Comparison of ENCODE assay signal across 15 cellular contexts in the genomic region with DNA sequence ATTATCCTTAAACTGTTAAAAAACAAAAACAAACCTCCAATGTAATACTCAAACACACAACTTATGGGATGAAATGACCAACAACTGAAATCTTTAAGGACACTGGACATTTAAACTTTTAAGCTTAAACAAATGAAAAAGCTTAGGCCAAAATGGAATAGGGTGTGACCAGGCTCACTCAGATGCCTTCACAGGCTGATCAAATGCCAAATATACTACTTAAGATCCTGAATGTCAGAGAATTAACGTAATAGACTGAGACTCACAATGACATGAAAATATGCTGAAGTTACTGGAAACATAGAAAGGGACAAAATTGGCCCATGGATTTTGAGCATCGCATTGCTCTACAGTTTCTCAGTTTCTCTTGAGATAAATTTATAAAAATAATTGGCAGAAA.
DNase-seq lines count a peak whose midpoint lies in the region; ATAC-seq, FAIRE-seq and TF ChIP-seq lines count a peak whose summit lies in the region.
"Had no signal": no experiment of that assay in that cellular context is flagged by ENCODE, and none has a peak within 500 bp of the region (broad histone marks: within the 10 kb centered on the region; RNA-seq: fewer than 3 reads in every experiment).

No MANE protein-coding gene starts in this region.

- TF ChIP-seq CTCF in K562 (IDR thresholded peaks at IDR 0.05 in 2 of 3, conservative IDR thresholded peaks at IDR 0.05 in 1 of 3; ENCODE audit: insufficient read depth in 2 of 3, low read depth in 1 of 3, low read length in 3 of 3) (no peak), keratinocyte (optimal IDR thresholded peaks at IDR 0.05 in 1 of 3, IDR thresholded peaks at IDR 0.05 in 1 of 3, conservative IDR thresholded peaks at IDR 0.05 in 1 of 3; ENCODE audit: extremely low read depth in 1 of 3, insufficient read depth in 2 of 3, low read length in 3 of 3) (no peak), upper lobe of left lung (IDR thresholded peaks at IDR 0.05) (no peak), testis (IDR thresholded peaks at IDR 0.05) (no peak)

- BruUV-seq in K562 (replicated peaks; lab: Mats Ljungman, UMichigan), result no TSS peak

- H3K36me3 ChIP-seq in K562 (ENCODE audit: control insufficient read depth, insufficient read depth, low read length) (no peaks in the 10 kb centered on the region), keratinocyte (ENCODE audit: control insufficient read depth in 2 of 2, extremely low read depth in 1 of 2, insufficient read depth in 2 of 2, low read length in 2 of 2) (peaks cover 0 to 16% of the 10 kb centered on the region in 2 experiments), upper lobe of left lung (no peaks in the 10 kb centered on the region), testis (ENCODE audit: low read depth, missing control alignments) (no peaks in the 10 kb centered on the region), aorta (ENCODE audit: control insufficient read depth in 1 of 2, insufficient read depth in 2 of 2, low read length in 1 of 2) (no peaks in the 10 kb centered on the region)

- H3K9me1 ChIP-seq in K562 (ENCODE audit: control insufficient read depth, insufficient read depth, low read length), result no peaks in the 10 kb centered on the region
- H3K9me1 ChIP-seq in keratinocyte (ENCODE audit: control insufficient read depth, extremely low read depth, insufficient read depth, low read length), result no peaks in the 10 kb centered on the region

- DNase-seq in H54 (ENCODE audit: insufficient read length, low spot score) (no peak), K562 (ENCODE audit: extremely low read depth in 1 of 4, low spot score in 3 of 4) (no peak), keratinocyte (ENCODE audit: low read depth, low spot score) (no peak), DMS 273 treated with DMSO at 0.1 percent for 48 hours (lab: John Stamatoyannopoulos, UW) (no peak), upper lobe of left lung (no peak), testis (no peak), aorta (no peak)
- DNase-seq: C1 segment of cervical spinal cord; CD4-positive, alpha-beta T cell; DMS153; DMS79 treated with DMSO at 0.1 percent for 48 hours; EL; KG1 had no signal

- POLR2A ChIA-PET in K562 (lab: Yijun Ruan, JAX), result interaction anchor here (1.2 kb wide), 1 partner anchor 9 kb away, joined by 3 read pairs; no protein-coding TSS in a partner anchor

- no peak overlapping the region for H2AFZ ChIP-seq in K562 (ENCODE audit: low read depth, low read length)
- no peak overlapping the region for H2AFZ ChIP-seq in keratinocyte (ENCODE audit: control insufficient read depth, low read length)

- ATAC-seq in K562, result no peak
- ATAC-seq in upper lobe of left lung (ENCODE audit: low FRiP score in 2 of 2), result no peak
- no peak for ATAC-seq in aorta (ENCODE audit: low FRiP score)
- ATAC-seq: HCT116 had no signal

- peak; percentile 6 for FAIRE-seq in H54 (lab: Jason Lieb, UNC)
- FAIRE-seq in K562 (lab: Jason Lieb, UNC), result no peak
- FAIRE-seq in keratinocyte (lab: Jason Lieb, UNC), result peak; percentile 29
- FAIRE-seq: G401.6 had no signal

- no peaks in the 10 kb centered on the region for H3K4me1 ChIP-seq in K562 (replicated peaks in 1 of 2; ENCODE audit: control insufficient read depth in 2 of 2, insufficient read depth in 2 of 2, low read length in 2 of 2)
- H3K4me1 ChIP-seq in keratinocyte (ENCODE audit: control insufficient read depth, extremely low read depth, insufficient read depth, low read length), result peaks cover 58% of the 10 kb centered on the region
- no peaks in the 10 kb centered on the region for H3K4me1 ChIP-seq in upper lobe of left lung
- H3K4me1 ChIP-seq in testis, result no peaks in the 10 kb centered on the region
- no peaks in the 10 kb centered on the region for H3K4me1 ChIP-seq in aorta (ENCODE audit: control insufficient read depth in 1 of 2, insufficient read depth in 2 of 2, low read length in 2 of 2)

- WGBS in K562 (ENCODE audit: insufficient coverage, low coverage, missing lambda C conversion rate), result 17% methylated on average over 2 of the region's 2 CpGs
- 90 to 93% methylated on average over 2 of the region's 2 CpGs for WGBS in upper lobe of left lung, 2 donors
- whole genome bisulfite sequencing in testis, 2 donors, result 87 to 88% methylated on average over 2 of the region's 2 CpGs
- WGBS in aorta, 2 donors, result 92 to 98% methylated on average over 2 of the region's 2 CpGs

- CTCF ChIA-PET in K562 (lab: Yijun Ruan, JAX; ENCODE audit: low intra/inter-chr PET ratio), result no interaction called here

- in situ Hi-C loops in K562 (cut with MboI), result no loop called here

- H3K9me3 ChIP-seq in K562 (replicated peaks; ENCODE audit: control insufficient read depth, insufficient read depth, low read depth, low read length) (no peaks in the 10 kb centered on the region), keratinocyte (ENCODE audit: control insufficient read depth, low read depth, low read length) (no peaks in the 10 kb centered on the region), upper lobe of left lung (no peaks in the 10 kb centered on the region), testis (no peaks in the 10 kb centered on the region), aorta (ENCODE audit: control insufficient read depth, low read length) (no peaks in the 10 kb centered on the region)

- dilution Hi-C loops in keratinocyte (cut with MboI; ENCODE audit: extremely low pct_ligation_motif_present, low sequenced_read_pairs), result no loop called here

- H3K9ac ChIP-seq in K562 (ENCODE audit: insufficient read depth in 1 of 2, low read depth in 2 of 2, low read length in 2 of 2), result no peak overlapping the region
- no peak overlapping the region for H3K9ac ChIP-seq in keratinocyte (ENCODE audit: control insufficient read depth, extremely low read depth, insufficient read depth, low read length)

- TF ChIP-seq EP300 in K562 (IDR thresholded peaks at IDR 0.05; ENCODE audit: low read length) (no peak), upper lobe of left lung (IDR thresholded peaks at IDR 0.05) (no peak)

- intact Hi-C loops in K562 (cut with micrococcal nuclease) (no loop called here), testis (cut with DNase I; ENCODE audit: low total_unique reads) (no loop called here), aorta (cut with DNase I) (loop anchor here (5.0 to 10.0 kb wide), 2 partner anchors 58 to 290 kb away; partner anchors contain the start of gene ADAMTS6 (in 1 of the 2))

- H3K79me2 ChIP-seq in K562 (ENCODE audit: control insufficient read depth, insufficient read depth, low read length), result no peaks in the 10 kb centered on the region
- peaks cover 8% of the 10 kb centered on the region for H3K79me2 ChIP-seq in keratinocyte (ENCODE audit: control insufficient read depth, insufficient read depth, low read length)

- no peak for TF ChIP-seq RAD21 in K562 (CRISPR knock-in tag; conservative IDR thresholded peaks at IDR 0.05 in 1 of 2, IDR thresholded peaks at IDR 0.05 in 1 of 2)

- H3K27me3 ChIP-seq in K562 (ENCODE audit: control insufficient read depth in 2 of 2, insufficient read depth in 2 of 2, low read length in 2 of 2) (no peaks in the 10 kb centered on the region), keratinocyte (ENCODE audit: control insufficient read depth, extremely low read depth, insufficient read depth, low read length) (no peaks in the 10 kb centered on the region), upper lobe of left lung (no peaks in the 10 kb centered on the region), testis (no peaks in the 10 kb centered on the region), aorta (ENCODE audit: control insufficient read depth in 1 of 2, insufficient read depth in 2 of 2, low read length in 1 of 2) (no peaks in the 10 kb centered on the region)

- H4K20me1 ChIP-seq in K562 (replicated peaks; ENCODE audit: control insufficient read depth, insufficient read depth, low read length), result no peaks in the 10 kb centered on the region
- no peaks in the 10 kb centered on the region for H4K20me1 ChIP-seq in keratinocyte (ENCODE audit: control insufficient read depth, extremely low read depth, insufficient read depth, low read length)

- H3K4me3 ChIP-seq in K562, result no peak overlapping the region
- H3K4me3 ChIP-seq in keratinocyte (ENCODE audit: control insufficient read depth in 2 of 3, extremely low read depth in 1 of 3, insufficient read depth in 2 of 3, low read depth in 1 of 3, low read length in 3 of 3), result no peak overlapping the region
- no peak overlapping the region for H3K4me3 ChIP-seq in upper lobe of left lung
- no peak overlapping the region for H3K4me3 ChIP-seq in testis
- no peak overlapping the region for H3K4me3 ChIP-seq in aorta (ENCODE audit: low read length in 2 of 2)

- H3K27ac ChIP-seq in K562 (ENCODE audit: extremely low read depth, low read depth, low read length), result no peak overlapping the region
- no peak overlapping the region for H3K27ac ChIP-seq in keratinocyte (ENCODE audit: control insufficient read depth, insufficient read depth, low read length)
- no peak overlapping the region for H3K27ac ChIP-seq in upper lobe of left lung
- H3K27ac ChIP-seq in testis, result no peak overlapping the region
- H3K27ac ChIP-seq in aorta (ENCODE audit: low read depth in 1 of 2, low read length in 2 of 2), result no peak overlapping the region

- TF ChIP-seq POLR2A in H54 (IDR thresholded peaks at IDR 0.05; ENCODE audit: low read depth, low read length) (no peak), K562 (conservative IDR thresholded peaks at IDR 0.05) (no peak), upper lobe of left lung (IDR thresholded peaks at IDR 0.05) (no peak), testis (IDR thresholded peaks at IDR 0.05) (no peak)

- H3K4me2 ChIP-seq in K562 (ENCODE audit: insufficient read depth, low read length) (no peak overlapping the region), keratinocyte (ENCODE audit: control insufficient read depth, extremely low read depth, insufficient read depth, low read depth, low read length) (no peak overlapping the region)

TF ChIP-seq in K562, 482 proteins besides CTCF, POLR2A, EP300 and RAD21:
- TF ChIP-seq ZFX (CRISPR knock-in tag; IDR thresholded peaks at IDR 0.05) (no peak), RBM25 (IDR thresholded peaks at IDR 0.05; ENCODE audit: low read depth, low read length, severe bottlenecking) (peak; percentile 35)
TF ChIP-seq in K562: peak in this region for 1.

Comparison
In these comparisons a context has a peak if more than half of its experiments do, and no peak if none do; other contexts are left out.
1. intact Hi-C loops: an anchor here in aorta (5.0 to 10.0 kb wide); none called in K562 and testis.